2 cellular contexts compared by ENCODE assay signal in genomic region chr17:63291243-63291642, GRCh38.
TF ChIP-seq lines count a peak whose summit lies in the region.

No MANE protein-coding gene starts in this region.

TF ChIP-seq in IMR-90, 13 proteins besides CTCF, POLR2A, EP300 and RAD21 (continued from another document):
- no peak for TF ChIP-seq ELK1 (IDR thresholded peaks at IDR 0.05; ENCODE audit: borderline replicate concordance, low read depth, low read length)
- no peak for TF ChIP-seq MAZ (IDR thresholded peaks at IDR 0.05; ENCODE audit: borderline replicate concordance, low read depth, low read length)
- no peak for TF ChIP-seq SMC3 (IDR thresholded peaks at IDR 0.05; ENCODE audit: low read depth, low read length)
- TF ChIP-seq CHD1 (IDR thresholded peaks at IDR 0.05; ENCODE audit: low read depth, low read length) = no peak
- TF ChIP-seq NFE2L2 (IDR thresholded peaks at IDR 0.05; ENCODE audit: low read depth, low read length) = no peak
- TF ChIP-seq CEBPB (IDR thresholded peaks at IDR 0.05; ENCODE audit: low read depth, low read length) = no peak
- TF ChIP-seq BHLHE40 (IDR thresholded peaks at IDR 0.05; ENCODE audit: low read depth, low read length) = no peak
- no peak for TF ChIP-seq MAFK (IDR thresholded peaks at IDR 0.05; ENCODE audit: low read depth, low read length)
- no peak for TF ChIP-seq FOS (IDR thresholded peaks at IDR 0.05; ENCODE audit: low read depth, low read length)
- no peak for TF ChIP-seq RCOR1 (IDR thresholded peaks at IDR 0.05; ENCODE audit: insufficient replicate concordance, low read length)
- no peak for TF ChIP-seq MXI1 (IDR thresholded peaks at IDR 0.05; ENCODE audit: borderline replicate concordance, low read depth, low read length)
- no peak for TF ChIP-seq USF2 (IDR thresholded peaks at IDR 0.05; ENCODE audit: low read depth, low read length)

TF ChIP-seq in SK-N-SH treated with all-trans-retinoic acid at 6 μM for 48 hours, 23 proteins besides CTCF, POLR2A, EP300 and RAD21:
- TF ChIP-seq PATZ1 (CRISPR knock-in tag; IDR thresholded peaks at IDR 0.05; ENCODE audit: borderline replicate concordance) = no peak
- TF ChIP-seq CREB5 (CRISPR knock-in tag; IDR thresholded peaks at IDR 0.05; ENCODE audit: low read depth) = no peak
- no peak for TF ChIP-seq SNAI2 (CRISPR knock-in tag; IDR thresholded peaks at IDR 0.05)
- no peak for TF ChIP-seq TOX (CRISPR knock-in tag; IDR thresholded peaks at IDR 0.05; ENCODE audit: borderline replicate concordance)
- TF ChIP-seq ZFP3 (CRISPR knock-in tag; IDR thresholded peaks at IDR 0.05) = no peak
- no peak for TF ChIP-seq PPARA (CRISPR knock-in tag; IDR thresholded peaks at IDR 0.05; ENCODE audit: borderline replicate concordance)
- TF ChIP-seq TSHZ2 (CRISPR knock-in tag; IDR thresholded peaks at IDR 0.05) = no peak
- no peak for TF ChIP-seq TCF4 (CRISPR knock-in tag; IDR thresholded peaks at IDR 0.05; ENCODE audit: borderline replicate concordance)
- TF ChIP-seq ARNTL (CRISPR knock-in tag; IDR thresholded peaks at IDR 0.05; ENCODE audit: borderline replicate concordance, low read depth) = no peak
TF ChIP-seq in SK-N-SH treated with all-trans-retinoic acid at 6 μM for 48 hours: peak in this region for 0.
